15 cellular contexts compared by ENCODE assay signal in the genomic region with DNA sequence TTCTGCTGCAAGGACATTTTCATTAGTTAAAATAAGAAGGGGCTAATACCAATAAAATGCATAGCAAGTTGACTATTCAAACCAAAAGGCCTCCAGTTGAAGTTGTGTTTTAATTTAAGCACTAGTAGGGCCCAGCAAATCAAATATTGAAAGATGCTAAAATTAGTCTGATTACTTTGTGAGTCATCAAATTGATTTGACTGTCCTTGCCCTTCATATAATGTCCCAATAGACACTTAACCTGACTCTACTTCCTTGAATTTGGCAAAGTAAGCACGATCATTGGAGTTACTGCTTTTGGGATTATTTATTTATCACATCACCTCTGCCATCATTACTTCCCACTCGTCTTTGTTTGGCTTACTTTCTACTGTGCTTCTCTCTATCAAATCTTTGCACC.
DNase-seq lines count a peak whose midpoint lies in the region; TF ChIP-seq lines count a peak whose summit lies in the region.
"Had no signal": no experiment of that assay in that cellular context is flagged by ENCODE, and none has a peak within 500 bp of the region (broad histone marks: within the 10 kb centered on the region; RNA-seq: fewer than 3 reads in every experiment).

No MANE protein-coding gene starts in this region.

- no peak overlapping the region for H3K4me3 Mint-ChIP-seq in glutamatergic neuron (ENCODE audit: unreplicated experiment)
- H3K4me3 Mint-ChIP-seq: CD8-positive, alpha-beta memory T cell; H9 had no signal

- peaks cover 3% of the 10 kb centered on the region for H3K27me3 Mint-ChIP-seq in glutamatergic neuron (ENCODE audit: unreplicated experiment)
- H3K27me3 Mint-ChIP-seq: CD8-positive, alpha-beta memory T cell had no signal

- H3K4me3 ChIP-seq in BE2C (ENCODE audit: low read depth, low read length) (no peak overlapping the region), MG63 (no peak overlapping the region), HAP-1 (no peak overlapping the region)
- H3K4me3 ChIP-seq: A549, BLaER1 had no signal

- H3K9me3 Mint-ChIP-seq in glutamatergic neuron (ENCODE audit: unreplicated experiment), result peaks cover 2% of the 10 kb centered on the region
- H3K9me3 Mint-ChIP-seq: H9 had no signal

- in situ Hi-C loops in HAP-1 (cut with MboI; ENCODE audit: low sequenced_read_pairs), result no loop called here

- peak overlapping the region; percentile 39 for H3K27ac Mint-ChIP-seq in glutamatergic neuron (ENCODE audit: unreplicated experiment)
- H3K27ac Mint-ChIP-seq: CD8-positive, alpha-beta memory T cell; H9 had no signal

- H3K4me1 ChIP-seq in BE2C, result no peaks in the 10 kb centered on the region
- no peaks in the 10 kb centered on the region; the same call in 1 of the 2 replicates for H3K4me1 ChIP-seq in HAP-1
- H3K4me1 ChIP-seq: A549, BLaER1 had no signal

- DNase-seq in DMS53 treated with DMSO at 0.1 percent for 48 hours (lab: John Stamatoyannopoulos, UW; ENCODE audit: unreplicated experiment), result peak; percentile 36
- no peak for DNase-seq in glutamatergic neuron
- no peak for DNase-seq in BE2C
- no peak for DNase-seq in MG63
- no peak for DNase-seq in HAP-1 (ENCODE audit: low spot score in 2 of 2)
- DNase-seq: AML-193; CD8-positive, alpha-beta memory T cell; COR-L47; DMS 273 treated with DMSO at 0.1 percent for 48 hours; H9 had no signal

- H3K27ac ChIP-seq in 22Rv1 (peak overlapping the region; percentile 84), C4-2B (peak overlapping the region; percentile 86)
- H3K27ac ChIP-seq: A549, BLaER1, KMS-11 had no signal

- H3K27me3 ChIP-seq in BE2C (no peaks in the 10 kb centered on the region), MG63 (no peaks in the 10 kb centered on the region), HAP-1 (ENCODE audit: low read depth) (no peaks in the 10 kb centered on the region)
- H3K27me3 ChIP-seq: BLaER1 had no signal

- TF ChIP-seq CTCF in 22Rv1 (IDR thresholded peaks at IDR 0.05) (no peak), C4-2B (conservative IDR thresholded peaks at IDR 0.05) (no peak), glutamatergic neuron (IDR thresholded peaks at IDR 0.05; ENCODE audit: partially characterized antibody, unreplicated experiment) (no peak), BE2C (IDR thresholded peaks at IDR 0.05; ENCODE audit: low read depth, low read length) (no peak)

- no peaks in the 10 kb centered on the region for H3K9me3 ChIP-seq in BE2C
- no peaks in the 10 kb centered on the region for H3K9me3 ChIP-seq in MG63
- H3K9me3 ChIP-seq in HAP-1, result no peaks in the 10 kb centered on the region
- H3K9me3 ChIP-seq: A549, BLaER1 had no signal

- H3K36me3 Mint-ChIP-seq in glutamatergic neuron (ENCODE audit: unreplicated experiment), result no peaks in the 10 kb centered on the region
- H3K36me3 Mint-ChIP-seq: CD8-positive, alpha-beta memory T cell had no signal

- H3K4me1 Mint-ChIP-seq in glutamatergic neuron (ENCODE audit: low read depth, unreplicated experiment), result peaks cover 14% of the 10 kb centered on the region
- H3K4me1 Mint-ChIP-seq: CD8-positive, alpha-beta memory T cell had no signal

- no peaks in the 10 kb centered on the region for H3K36me3 ChIP-seq in BE2C
- no peaks in the 10 kb centered on the region for H3K36me3 ChIP-seq in MG63
- no peaks in the 10 kb centered on the region for H3K36me3 ChIP-seq in HAP-1 (replicated peaks)
- H3K36me3 ChIP-seq: BLaER1 had no signal
